8 cellular contexts compared by ENCODE assay signal in genomic region chr10:11170993-11171416, GRCh38.
A peak's percentile ranks its signal among the peaks of the same experiment; 100 is the strongest.
DNase-seq lines count a peak whose midpoint lies in the region; ATAC-seq and TF ChIP-seq lines count a peak whose summit lies in the region.

No MANE protein-coding gene starts in this region.

- H3K4me3 ChIP-seq in mucosa of descending colon (no peak overlapping the region), foreskin fibroblast (ENCODE audit: low read depth in 1 of 2, low read length in 2 of 2) (no peak overlapping the region)

- H3K4me1 ChIP-seq in mucosa of descending colon (ENCODE audit: low read depth): no peaks in the 10 kb centered on the region

- H3K9me3 ChIP-seq in mucosa of descending colon: no peaks in the 10 kb centered on the region

- peak; percentile 57 for DNase-seq in RPMI8226
- DNase-seq in mucosa of descending colon: no peak
- no peak for DNase-seq in RKO (ENCODE audit: low spot score)
- no peak for DNase-seq in foreskin fibroblast
- DNase-seq in mucosa of gallbladder (ENCODE audit: low spot score): no peak
- no peak for DNase-seq in NCI-H1417 treated with DMSO at 0.1 percent for 48 hours (lab: John Stamatoyannopoulos, UW)

- intact Hi-C loops in mucosa of descending colon (cut with DNase I, micrococcal nuclease): no loop called here

- peak; percentile 41 for TF ChIP-seq POLR2A in GM18505 (IDR thresholded peaks at IDR 0.05; ENCODE audit: borderline replicate concordance, extremely low read depth, insufficient read depth, insufficient read length)

- peak; percentile 34 for ATAC-seq in GM18505 (IDR thresholded peaks at IDR 0.05; ENCODE audit: unreplicated experiment)
- ATAC-seq in HG02623 (IDR thresholded peaks at IDR 0.05; ENCODE audit: unreplicated experiment): peak; percentile 38
- peak; percentile 43 for ATAC-seq in mucosa of descending colon

- no peak for TF ChIP-seq CTCF in mucosa of descending colon (IDR thresholded peaks at IDR 0.05)
- TF ChIP-seq CTCF in foreskin fibroblast (IDR thresholded peaks at IDR 0.05; ENCODE audit: low read depth, low read length): no peak

- H3K36me3 ChIP-seq in mucosa of descending colon (ENCODE audit: low read depth): no peaks in the 10 kb centered on the region
